Comparison of ENCODE assay signal across 1 cellular context in the genomic region with DNA sequence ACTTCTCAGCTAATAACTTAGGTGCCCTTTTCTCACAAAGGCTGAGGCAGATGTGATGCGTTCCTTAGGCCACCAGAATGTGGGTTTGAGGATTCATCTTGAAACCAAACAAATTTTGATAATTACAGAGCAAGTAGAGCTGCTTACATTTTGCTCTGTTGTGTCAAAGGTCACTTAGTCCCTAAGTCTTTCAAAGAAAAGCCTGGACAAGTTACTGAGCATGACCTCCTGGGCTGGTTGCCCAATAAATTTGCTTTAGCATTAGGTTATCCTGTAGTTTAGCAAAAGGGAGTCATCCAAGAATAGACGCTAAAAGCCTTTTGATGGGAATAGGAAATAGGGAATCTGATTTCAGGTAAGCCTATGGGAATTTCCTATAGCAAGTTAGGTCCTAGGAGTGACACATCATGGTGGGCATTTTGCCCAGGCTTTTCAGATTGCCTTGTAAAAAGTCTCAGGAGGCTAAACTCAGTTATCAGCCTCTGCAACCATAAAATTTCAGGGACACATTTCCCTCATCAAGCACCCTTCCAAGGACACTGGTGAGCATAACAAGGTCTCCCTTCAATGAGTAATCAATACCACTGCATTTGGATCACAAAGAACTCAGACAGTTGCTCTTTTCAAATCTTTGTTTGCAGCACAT.
TF ChIP-seq lines count a peak whose summit lies in the region.

No MANE protein-coding gene starts in this region.

TF ChIP-seq in WTC11, 78 proteins besides CTCF, POLR2A, EP300 and RAD21 (continued from another document):
- no peak for TF ChIP-seq KAT7 (CRISPR knock-in tag; IDR thresholded peaks at IDR 0.05; ENCODE audit: borderline replicate concordance)
- no peak for TF ChIP-seq TCF7 (CRISPR knock-in tag; IDR thresholded peaks at IDR 0.05; ENCODE audit: low read depth)
- TF ChIP-seq ZNF263 (CRISPR knock-in tag; IDR thresholded peaks at IDR 0.05; ENCODE audit: low read depth) = no peak
- TF ChIP-seq MXD4 (CRISPR knock-in tag; IDR thresholded peaks at IDR 0.05; ENCODE audit: borderline replicate concordance) = no peak
- TF ChIP-seq JUN (CRISPR knock-in tag; IDR thresholded peaks at IDR 0.05) = no peak
